9 cellular contexts compared by ENCODE assay signal in the genomic region with DNA sequence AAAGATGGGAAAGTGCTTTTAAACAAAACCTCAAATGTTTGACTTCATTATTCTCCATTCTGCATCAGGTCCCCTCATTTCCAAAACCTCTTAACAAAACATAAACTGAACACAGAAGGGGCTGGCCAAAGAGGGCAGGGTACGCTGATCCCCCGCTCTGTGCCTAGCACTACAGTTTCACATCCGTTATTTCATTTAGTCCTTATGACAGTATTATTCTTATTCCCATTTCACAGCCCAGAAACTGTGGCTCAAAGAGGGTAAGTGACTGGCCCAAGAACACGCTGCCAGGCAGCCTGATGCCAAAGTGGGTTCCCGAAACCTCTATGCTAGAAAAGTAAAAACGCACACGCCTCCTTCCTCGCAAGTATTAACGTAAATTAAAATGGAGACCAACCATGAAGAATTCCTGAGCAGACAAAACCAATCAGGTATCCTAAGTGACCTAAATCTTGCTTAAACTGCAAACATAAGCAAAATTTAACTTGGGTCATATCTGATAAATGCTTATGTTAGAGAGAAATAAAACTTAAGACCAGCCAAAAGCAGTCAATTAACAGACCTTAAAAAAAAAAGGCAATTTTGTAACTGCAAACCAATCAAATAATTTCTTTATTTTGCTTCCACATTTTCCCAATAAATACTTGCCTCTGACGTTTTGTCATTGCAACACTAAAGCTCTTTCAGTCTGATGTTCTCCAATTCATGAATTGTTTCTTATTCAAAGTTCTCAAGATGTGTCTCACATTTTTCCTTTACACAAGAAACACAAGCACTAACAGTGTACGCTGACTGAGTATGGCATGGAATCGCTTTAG. TPM values are rescaled to one million over a fixed set of nuclear protein-coding genes. Genes with fewer than 3 reads are reported as not detected.
A peak's percentile ranks its signal among the peaks of the same experiment; 100 is the strongest.
DNase-seq lines count a peak whose midpoint lies in the region; ATAC-seq and TF ChIP-seq lines count a peak whose summit lies in the region.
"Had no signal": no experiment of that assay in that cellular context is flagged by ENCODE, and none has a peak within 500 bp of the region (broad histone marks: within the 10 kb centered on the region; RNA-seq: fewer than 3 reads in every experiment).

No MANE protein-coding gene starts in this region.

- H3K27ac ChIP-seq in cardiac muscle cell (peak overlapping the region; percentile 93), body of pancreas (peak overlapping the region; percentile 94 to 99 (median 98)), urinary bladder (ENCODE audit: low read depth) (peak overlapping the region; percentile 16)

- H3K9me3 Mint-ChIP-seq in memory B cell: no peaks in the 10 kb centered on the region

- ATAC-seq in Right ventricle myocardium inferior (no peak), body of pancreas (no peak), memory B cell (ENCODE audit: low read depth) (no peak), GM18870 (IDR thresholded peaks at IDR 0.05; ENCODE audit: unreplicated experiment) (no peak)

- H3K27me3 ChIP-seq in cardiac muscle cell (no peaks in the 10 kb centered on the region), body of pancreas (no peaks in the 10 kb centered on the region)

- intact Hi-C loops in Right ventricle myocardium inferior (cut with DNase I) (no loop called here), body of pancreas (cut with DNase I) (no loop called here)

- peaks cover 40% of the 10 kb centered on the region for H3K4me1 ChIP-seq in cardiac muscle cell (ENCODE audit: low read depth)
- peaks cover 31% of the 10 kb centered on the region for H3K4me1 ChIP-seq in body of pancreas
- no peaks in the 10 kb centered on the region for H3K4me1 ChIP-seq in urinary bladder (ENCODE audit: insufficient read depth)

- WGBS in body of pancreas, 2 donors: 47 to 48% methylated on average over 12 of the region's 12 CpGs
- 57% methylated on average over 12 of the region's 12 CpGs for WGBS in urinary bladder

- peaks cover 2% of the 10 kb centered on the region for H3K36me3 Mint-ChIP-seq in memory B cell

- TF ChIP-seq CTCF in cardiac muscle cell (IDR thresholded peaks at IDR 0.05; ENCODE audit: low read depth, low read length) (no peak), body of pancreas (IDR thresholded peaks at IDR 0.05) (no peak)

- peak in 1 of 2 donors; percentile 50 for DNase-seq in cardiac muscle cell (ENCODE audit: low read depth in 1 of 2, low spot score in 1 of 2)
- no peak for DNase-seq in Right ventricle myocardium inferior (ENCODE audit: missing footprints)
- DNase-seq in body of pancreas: no peak
- no peak for DNase-seq in memory B cell (ENCODE audit: low spot score in 2 of 2)
- DNase-seq in NCI-H2081 treated with DMSO at 0.1 percent for 48 hours (lab: John Stamatoyannopoulos, UW): no peak
- no peak for DNase-seq in cortex of kidney (lab: John Stamatoyannopoulos, UW)

- peak overlapping the region; percentile 94 for H3K4me3 Mint-ChIP-seq in memory B cell

- TF ChIP-seq POLR2A in body of pancreas (IDR thresholded peaks at IDR 0.05): no peak

- H3K9me3 ChIP-seq in cardiac muscle cell (ENCODE audit: low read depth) (no peaks in the 10 kb centered on the region), body of pancreas (no peaks in the 10 kb centered on the region)

- H3K27me3 Mint-ChIP-seq in memory B cell: no peaks in the 10 kb centered on the region

- peak overlapping the region; percentile 73 for H3K4me3 ChIP-seq in cardiac muscle cell
- peak overlapping the region; percentile 5 to 11 for H3K4me3 ChIP-seq in body of pancreas
- H3K4me3 ChIP-seq in urinary bladder (ENCODE audit: low read depth, low read length): peak overlapping the region; percentile 75

- peaks cover 40% of the 10 kb centered on the region for H3K4me1 Mint-ChIP-seq in memory B cell

- H3K36me3 ChIP-seq in cardiac muscle cell (no peaks in the 10 kb centered on the region), body of pancreas (replicated peaks in 1 of 2; ENCODE audit: insufficient read depth in 1 of 2, low read depth in 2 of 2) (no peaks in the 10 kb centered on the region), urinary bladder (ENCODE audit: insufficient read depth) (no peaks in the 10 kb centered on the region)

- H3K27ac Mint-ChIP-seq in memory B cell: peak overlapping the region; percentile 96

RNA-seq across cellular contexts. Expression of a gene that starts 0.7 kb away (rescaled TPM):
- total RNA-seq in cardiac muscle cell (83.9 and 96.1 TPM in 2 replicates), Right ventricle myocardium inferior (11.2 TPM), body of pancreas (10 to 100 TPM; 12.9 to 21.5 TPM), urinary bladder (9.3 TPM)
- polyA plus RNA-seq in cardiac muscle cell (44.7 and 65.9 TPM in 2 replicates), urinary bladder (15.4 TPM)

RNA-seq across cellular contexts. Expression of a gene that starts 3.3 kb away (rescaled TPM):
- total RNA-seq in cardiac muscle cell: 13.6 and 17.8 TPM in 2 replicates
- polyA plus RNA-seq in cardiac muscle cell: 9.0 and 9.4 TPM in 2 replicates
- 14.6 TPM for total RNA-seq in Right ventricle myocardium inferior
- 10 to 100 TPM; 11.9 to 12.5 TPM for total RNA-seq in body of pancreas
- 18.7 TPM for total RNA-seq in urinary bladder
- polyA plus RNA-seq in urinary bladder: 5.6 TPM

RNA-seq across cellular contexts. Expression of a gene that starts 47.4 kb away (rescaled TPM):
- total RNA-seq in cardiac muscle cell (not detected in 2 replicates), Right ventricle myocardium inferior (not detected), body of pancreas (1,000 to 10,000 TPM in 1 of 2 donors, 100 to 1,000 TPM in 1; 333 to 1,481 TPM), urinary bladder (0.32 TPM)
- polyA plus RNA-seq in cardiac muscle cell (0.26 TPM in 1 of 2 replicates, not detected in the other), urinary bladder (not detected)
- total RNA-seq: left colon had no signal

Comparison
In these comparisons a context has a peak if more than half of its experiments do, and no peak if none do; other contexts are left out.
1. H3K27ac ChIP-seq: peak in every context shown above with its lines; median percentile 98 in body of pancreas; 93 in cardiac muscle cell; 16 in urinary bladder.
2. H3K4me3 ChIP-seq: peak in every context shown above with its lines; median percentile 75 in urinary bladder; 73 in cardiac muscle cell; 8 in body of pancreas.
3. RNA of a gene that starts 47.4 kb away (total RNA-seq): 333 to 1,481 TPM in body of pancreas; 0.32 TPM in urinary bladder (single experiment), not detected in cardiac muscle cell and not detected in Right ventricle myocardium inferior (single experiment); every median in the first group is over 100 times any median in the second.